1 cellular context compared by ENCODE assay signal in the genomic region with DNA sequence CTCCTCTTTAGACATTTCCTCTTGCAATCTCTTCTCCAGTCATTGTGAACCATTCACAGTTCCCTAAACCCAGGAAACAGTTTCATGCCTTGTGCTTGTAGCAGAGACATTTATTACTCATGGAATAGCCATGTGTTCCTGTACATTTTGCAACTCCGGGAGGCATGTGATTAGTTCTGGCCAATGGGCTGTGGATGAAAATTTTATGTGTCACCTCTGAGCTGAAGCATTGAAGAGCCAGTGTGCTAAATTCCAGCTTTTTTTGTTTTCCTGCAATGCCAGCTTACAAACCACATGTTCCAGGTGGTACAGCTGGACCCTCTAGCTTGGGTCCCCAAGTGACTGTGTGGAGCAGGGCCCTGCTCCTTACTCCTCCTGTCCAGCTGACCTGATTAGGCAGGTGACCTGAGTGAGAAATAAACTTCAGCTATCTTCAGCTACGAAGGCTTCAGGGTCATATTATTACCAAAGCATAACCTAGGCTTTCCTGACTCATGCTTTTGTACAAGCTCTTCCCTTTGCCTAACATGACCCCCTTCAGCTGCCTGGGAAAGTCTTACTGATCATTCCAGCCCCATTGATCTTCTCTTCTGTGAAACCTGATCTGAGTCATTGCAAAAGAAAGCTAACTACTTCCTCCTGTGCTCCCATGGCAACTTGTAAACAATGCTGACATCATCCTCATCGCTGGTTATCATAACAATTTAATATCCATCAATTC.
TF ChIP-seq lines count a peak whose summit lies in the region.

No MANE protein-coding gene starts in this region.

TF ChIP-seq in HepG2, 621 proteins besides CTCF, POLR2A, EP300 and RAD21 (continued from another document and continues in another):
- TF ChIP-seq ZNF607 (CRISPR knock-in tag; IDR thresholded peaks at IDR 0.05; ENCODE audit: borderline replicate concordance), result peak; percentile 32; the same call in 1 of the 2 replicates
- TF ChIP-seq ZSCAN25 (CRISPR knock-in tag; IDR thresholded peaks at IDR 0.05), result no peak; the same call in 1 of the 2 replicates
- no peak for TF ChIP-seq NR1H2 (CRISPR knock-in tag; IDR thresholded peaks at IDR 0.05; ENCODE audit: borderline replicate concordance, low read depth)
- TF ChIP-seq, protein P1, sequence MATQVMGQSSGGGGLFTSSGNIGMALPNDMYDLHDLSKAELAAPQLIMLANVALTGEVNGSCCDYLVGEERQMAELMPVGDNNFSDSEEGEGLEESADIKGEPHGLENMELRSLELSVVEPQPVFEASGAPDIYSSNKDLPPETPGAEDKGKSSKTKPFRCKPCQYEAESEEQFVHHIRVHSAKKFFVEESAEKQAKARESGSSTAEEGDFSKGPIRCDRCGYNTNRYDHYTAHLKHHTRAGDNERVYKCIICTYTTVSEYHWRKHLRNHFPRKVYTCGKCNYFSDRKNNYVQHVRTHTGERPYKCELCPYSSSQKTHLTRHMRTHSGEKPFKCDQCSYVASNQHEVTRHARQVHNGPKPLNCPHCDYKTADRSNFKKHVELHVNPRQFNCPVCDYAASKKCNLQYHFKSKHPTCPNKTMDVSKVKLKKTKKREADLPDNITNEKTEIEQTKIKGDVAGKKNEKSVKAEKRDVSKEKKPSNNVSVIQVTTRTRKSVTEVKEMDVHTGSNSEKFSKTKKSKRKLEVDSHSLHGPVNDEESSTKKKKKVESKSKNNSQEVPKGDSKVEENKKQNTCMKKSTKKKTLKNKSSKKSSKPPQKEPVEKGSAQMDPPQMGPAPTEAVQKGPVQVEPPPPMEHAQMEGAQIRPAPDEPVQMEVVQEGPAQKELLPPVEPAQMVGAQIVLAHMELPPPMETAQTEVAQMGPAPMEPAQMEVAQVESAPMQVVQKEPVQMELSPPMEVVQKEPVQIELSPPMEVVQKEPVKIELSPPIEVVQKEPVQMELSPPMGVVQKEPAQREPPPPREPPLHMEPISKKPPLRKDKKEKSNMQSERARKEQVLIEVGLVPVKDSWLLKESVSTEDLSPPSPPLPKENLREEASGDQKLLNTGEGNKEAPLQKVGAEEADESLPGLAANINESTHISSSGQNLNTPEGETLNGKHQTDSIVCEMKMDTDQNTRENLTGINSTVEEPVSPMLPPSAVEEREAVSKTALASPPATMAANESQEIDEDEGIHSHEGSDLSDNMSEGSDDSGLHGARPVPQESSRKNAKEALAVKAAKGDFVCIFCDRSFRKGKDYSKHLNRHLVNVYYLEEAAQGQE (IDR thresholded peaks at IDR 0.05; ENCODE audit: borderline replicate concordance in 1 of 2, low read depth in 1 of 2, low read length in 2 of 2), result peak in 1 of 2 experiments; percentile 34; a peak in 1 of 4 replicates
- TF ChIP-seq ZNF749 (CRISPR knock-in tag; IDR thresholded peaks at IDR 0.05; ENCODE audit: borderline replicate concordance), result no peak
- TF ChIP-seq MTF1 (CRISPR knock-in tag; IDR thresholded peaks at IDR 0.05), result no peak
- TF ChIP-seq, protein P2, sequence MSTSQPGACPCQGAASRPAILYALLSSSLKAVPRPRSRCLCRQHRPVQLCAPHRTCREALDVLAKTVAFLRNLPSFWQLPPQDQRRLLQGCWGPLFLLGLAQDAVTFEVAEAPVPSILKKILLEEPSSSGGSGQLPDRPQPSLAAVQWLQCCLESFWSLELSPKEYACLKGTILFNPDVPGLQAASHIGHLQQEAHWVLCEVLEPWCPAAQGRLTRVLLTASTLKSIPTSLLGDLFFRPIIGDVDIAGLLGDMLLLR (CRISPR knock-in tag; IDR thresholded peaks at IDR 0.05), result no peak
- TF ChIP-seq ZNF883 (CRISPR knock-in tag; IDR thresholded peaks at IDR 0.05; ENCODE audit: not compliant biosample characterization), result no peak
- TF ChIP-seq SSRP1 (CRISPR knock-in tag; IDR thresholded peaks at IDR 0.05), result 0 out of 2 replicates have a peak, but pooled peaks have one; percentile 40
- TF ChIP-seq NFYB (CRISPR knock-in tag; IDR thresholded peaks at IDR 0.05), result peak; percentile 76
- TF ChIP-seq ZNF577 (CRISPR knock-in tag; IDR thresholded peaks at IDR 0.05; ENCODE audit: borderline replicate concordance, low read depth), result no peak
- no peak for TF ChIP-seq ZSCAN22 (CRISPR knock-in tag; IDR thresholded peaks at IDR 0.05)
- TF ChIP-seq CREM (IDR thresholded peaks at IDR 0.05), result peak; percentile 88
- TF ChIP-seq CREM (CRISPR knock-in tag; IDR thresholded peaks at IDR 0.05), result no peak
- TF ChIP-seq HHEX (CRISPR knock-in tag; IDR thresholded peaks at IDR 0.05), result peak; percentile 78
- TF ChIP-seq TMF1 (CRISPR knock-in tag; IDR thresholded peaks at IDR 0.05; ENCODE audit: low read depth), result no peak
- peak; percentile 33; the same call in 1 of the 2 replicates for TF ChIP-seq FOSL1 (CRISPR knock-in tag; IDR thresholded peaks at IDR 0.05; ENCODE audit: borderline replicate concordance)
- 0 out of 2 replicates have a peak, but pooled peaks have one; percentile 39 for TF ChIP-seq TOPORS (CRISPR knock-in tag; IDR thresholded peaks at IDR 0.05)
- TF ChIP-seq TBP (CRISPR knock-in tag; IDR thresholded peaks at IDR 0.05), result no peak
- no peak for TF ChIP-seq ZMYM2 (CRISPR knock-in tag; IDR thresholded peaks at IDR 0.05)
- no peak for TF ChIP-seq ZNF724P (CRISPR knock-in tag; IDR thresholded peaks at IDR 0.05; ENCODE audit: borderline replicate concordance)
- no peak for TF ChIP-seq NFKB2 (CRISPR knock-in tag; IDR thresholded peaks at IDR 0.05; ENCODE audit: borderline replicate concordance)
- 0 out of 2 replicates have a peak, but pooled peaks have one; percentile 49 for TF ChIP-seq ZNF772 (CRISPR knock-in tag; IDR thresholded peaks at IDR 0.05)
- TF ChIP-seq, protein P3, sequence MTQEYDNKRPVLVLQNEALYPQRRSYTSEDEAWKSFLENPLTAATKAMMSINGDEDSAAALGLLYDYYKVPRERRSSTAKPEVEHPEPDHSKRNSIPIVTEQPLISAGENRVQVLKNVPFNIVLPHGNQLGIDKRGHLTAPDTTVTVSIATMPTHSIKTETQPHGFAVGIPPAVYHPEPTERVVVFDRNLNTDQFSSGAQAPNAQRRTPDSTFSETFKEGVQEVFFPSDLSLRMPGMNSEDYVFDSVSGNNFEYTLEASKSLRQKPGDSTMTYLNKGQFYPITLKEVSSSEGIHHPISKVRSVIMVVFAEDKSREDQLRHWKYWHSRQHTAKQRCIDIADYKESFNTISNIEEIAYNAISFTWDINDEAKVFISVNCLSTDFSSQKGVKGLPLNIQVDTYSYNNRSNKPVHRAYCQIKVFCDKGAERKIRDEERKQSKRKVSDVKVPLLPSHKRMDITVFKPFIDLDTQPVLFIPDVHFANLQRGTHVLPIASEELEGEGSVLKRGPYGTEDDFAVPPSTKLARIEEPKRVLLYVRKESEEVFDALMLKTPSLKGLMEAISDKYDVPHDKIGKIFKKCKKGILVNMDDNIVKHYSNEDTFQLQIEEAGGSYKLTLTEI (CRISPR knock-in tag; conservative IDR thresholded peaks at IDR 0.05), result no peak
- peak; percentile 85 for TF ChIP-seq NR2F2 (IDR thresholded peaks at IDR 0.05; ENCODE audit: borderline replicate concordance, low read depth)
- TF ChIP-seq NFRKB (IDR thresholded peaks at IDR 0.05), result no peak
- TF ChIP-seq ZNF543 (CRISPR knock-in tag; IDR thresholded peaks at IDR 0.05), result no peak
- TF ChIP-seq, protein P4, sequence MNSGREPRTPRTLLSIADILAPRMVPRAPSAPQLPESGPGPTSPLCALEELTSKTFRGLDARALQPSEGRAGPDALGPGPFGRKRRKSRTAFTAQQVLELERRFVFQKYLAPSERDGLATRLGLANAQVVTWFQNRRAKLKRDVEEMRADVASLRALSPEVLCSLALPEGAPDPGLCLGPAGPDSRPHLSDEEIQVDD (CRISPR knock-in tag; IDR thresholded peaks at IDR 0.05; ENCODE audit: borderline replicate concordance), result no peak
- TF ChIP-seq GABPA (IDR thresholded peaks at IDR 0.05; ENCODE audit: low read depth, low read length), result no peak
- TF ChIP-seq GABPA (CRISPR knock-in tag; IDR thresholded peaks at IDR 0.05; ENCODE audit: low read depth), result peak; percentile 76
- TF ChIP-seq, protein P5, sequence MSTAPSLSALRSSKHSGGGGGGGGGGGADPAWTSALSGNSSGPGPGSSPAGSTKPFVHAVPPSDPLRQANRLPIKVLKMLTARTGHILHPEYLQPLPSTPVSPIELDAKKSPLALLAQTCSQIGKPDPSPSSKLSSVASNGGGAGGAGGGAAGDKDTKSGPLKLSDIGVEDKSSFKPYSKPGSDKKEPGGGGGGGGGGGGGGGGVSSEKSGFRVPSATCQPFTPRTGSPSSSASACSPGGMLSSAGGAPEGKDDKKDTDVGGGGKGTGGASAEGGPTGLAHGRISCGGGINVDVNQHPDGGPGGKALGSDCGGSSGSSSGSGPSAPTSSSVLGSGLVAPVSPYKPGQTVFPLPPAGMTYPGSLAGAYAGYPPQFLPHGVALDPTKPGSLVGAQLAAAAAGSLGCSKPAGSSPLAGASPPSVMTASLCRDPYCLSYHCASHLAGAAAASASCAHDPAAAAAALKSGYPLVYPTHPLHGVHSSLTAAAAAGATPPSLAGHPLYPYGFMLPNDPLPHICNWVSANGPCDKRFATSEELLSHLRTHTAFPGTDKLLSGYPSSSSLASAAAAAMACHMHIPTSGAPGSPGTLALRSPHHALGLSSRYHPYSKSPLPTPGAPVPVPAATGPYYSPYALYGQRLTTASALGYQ (CRISPR knock-in tag; IDR thresholded peaks at IDR 0.05), result no peak
- peak; percentile 63 to 89; a peak in 3 of 4 replicates for TF ChIP-seq NR2F1 (CRISPR knock-in tag; IDR thresholded peaks at IDR 0.05)
- TF ChIP-seq KDM5A (IDR thresholded peaks at IDR 0.05; ENCODE audit: borderline replicate concordance, low read length), result no peak
- no peak for TF ChIP-seq SNRNP70 (IDR thresholded peaks at IDR 0.05; ENCODE audit: low read depth, low read length)
- peak; percentile 52; the same call in 1 of the 2 replicates for TF ChIP-seq ZNF792 (CRISPR knock-in tag; IDR thresholded peaks at IDR 0.05)
- TF ChIP-seq, protein P6, sequence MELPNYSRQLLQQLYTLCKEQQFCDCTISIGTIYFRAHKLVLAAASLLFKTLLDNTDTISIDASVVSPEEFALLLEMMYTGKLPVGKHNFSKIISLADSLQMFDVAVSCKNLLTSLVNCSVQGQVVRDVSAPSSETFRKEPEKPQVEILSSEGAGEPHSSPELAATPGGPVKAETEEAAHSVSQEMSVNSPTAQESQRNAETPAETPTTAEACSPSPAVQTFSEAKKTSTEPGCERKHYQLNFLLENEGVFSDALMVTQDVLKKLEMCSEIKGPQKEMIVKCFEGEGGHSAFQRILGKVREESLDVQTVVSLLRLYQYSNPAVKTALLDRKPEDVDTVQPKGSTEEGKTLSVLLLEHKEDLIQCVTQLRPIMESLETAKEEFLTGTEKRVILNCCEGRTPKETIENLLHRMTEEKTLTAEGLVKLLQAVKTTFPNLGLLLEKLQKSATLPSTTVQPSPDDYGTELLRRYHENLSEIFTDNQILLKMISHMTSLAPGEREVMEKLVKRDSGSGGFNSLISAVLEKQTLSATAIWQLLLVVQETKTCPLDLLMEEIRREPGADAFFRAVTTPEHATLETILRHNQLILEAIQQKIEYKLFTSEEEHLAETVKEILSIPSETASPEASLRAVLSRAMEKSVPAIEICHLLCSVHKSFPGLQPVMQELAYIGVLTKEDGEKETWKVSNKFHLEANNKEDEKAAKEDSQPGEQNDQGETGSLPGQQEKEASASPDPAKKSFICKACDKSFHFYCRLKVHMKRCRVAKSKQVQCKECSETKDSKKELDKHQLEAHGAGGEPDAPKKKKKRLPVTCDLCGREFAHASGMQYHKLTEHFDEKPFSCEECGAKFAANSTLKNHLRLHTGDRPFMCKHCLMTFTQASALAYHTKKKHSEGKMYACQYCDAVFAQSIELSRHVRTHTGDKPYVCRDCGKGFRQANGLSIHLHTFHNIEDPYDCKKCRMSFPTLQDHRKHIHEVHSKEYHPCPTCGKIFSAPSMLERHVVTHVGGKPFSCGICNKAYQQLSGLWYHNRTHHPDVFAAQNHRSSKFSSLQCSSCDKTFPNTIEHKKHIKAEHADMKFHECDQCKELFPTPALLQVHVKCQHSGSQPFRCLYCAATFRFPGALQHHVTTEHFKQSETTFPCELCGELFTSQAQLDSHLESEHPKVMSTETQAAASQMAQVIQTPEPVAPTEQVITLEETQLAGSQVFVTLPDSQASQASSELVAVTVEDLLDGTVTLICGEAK (IDR thresholded peaks at IDR 0.05), result no peak
- TF ChIP-seq, protein P6 (CRISPR knock-in tag; IDR thresholded peaks at IDR 0.05), result peak; percentile 45; the same call in 1 of the 2 replicates
- TF ChIP-seq ZNF432 (CRISPR knock-in tag; IDR thresholded peaks at IDR 0.05; ENCODE audit: borderline replicate concordance), result no peak
- no peak for TF ChIP-seq ZNF180 (CRISPR knock-in tag; IDR thresholded peaks at IDR 0.05; ENCODE audit: borderline replicate concordance, low read depth)
- TF ChIP-seq, protein P7, sequence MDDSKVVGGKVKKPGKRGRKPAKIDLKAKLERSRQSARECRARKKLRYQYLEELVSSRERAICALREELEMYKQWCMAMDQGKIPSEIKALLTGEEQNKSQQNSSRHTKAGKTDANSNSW (CRISPR knock-in tag; IDR thresholded peaks at IDR 0.05; ENCODE audit: borderline replicate concordance), result no peak; the same call in 1 of the 2 replicates
- TF ChIP-seq PTBP1 (IDR thresholded peaks at IDR 0.05; ENCODE audit: low read depth, low read length, poor library complexity, severe bottlenecking), result no peak
- no peak for TF ChIP-seq STAT5B (CRISPR knock-in tag; IDR thresholded peaks at IDR 0.05)
- no peak for TF ChIP-seq ZFP1 (CRISPR knock-in tag; IDR thresholded peaks at IDR 0.05)
